In genomic region chr5:139733698-139734491, GRCh38 we compare ENCODE assay signal across 11 cellular contexts.
DNase-seq lines count a peak whose midpoint lies in the region; ATAC-seq, FAIRE-seq and TF ChIP-seq lines count a peak whose summit lies in the region.
"Had no signal": no experiment of that assay in that cellular context is flagged by ENCODE, and none has a peak within 500 bp of the region (broad histone marks: within the 10 kb centered on the region; RNA-seq: fewer than 3 reads in every experiment).

No MANE protein-coding gene starts in this region.

- no peaks in the 10 kb centered on the region for H3K36me3 ChIP-seq in Panc1 (ENCODE audit: control insufficient read depth, insufficient read depth, low read length)
- H3K36me3 ChIP-seq in neuron (ENCODE audit: insufficient read depth, low read length) = no peaks in the 10 kb centered on the region
- H3K36me3 ChIP-seq: thoracic aorta had no signal

- no peaks in the 10 kb centered on the region for H3K27me3 Mint-ChIP-seq in T-helper 17 cell

- H3K4me3 Mint-ChIP-seq in T-helper 17 cell = no peak overlapping the region

- 87% methylated on average over 19 of the region's 21 CpGs for WGBS in A549 (ENCODE audit: missing lambda C conversion rate)

- no peak for TF ChIP-seq EP300 in A549 (IDR thresholded peaks at IDR 0.05)

- H3K27ac Mint-ChIP-seq in T-helper 17 cell = no peak overlapping the region

- intact Hi-C loops in Panc1 (cut with micrococcal nuclease; ENCODE audit: unreplicated experiment) = no loop called here
- intact Hi-C loops in head of caudate nucleus (cut with DNase I) = no loop called here

- no peak for TF ChIP-seq POLR2A in A549 (IDR thresholded peaks at IDR 0.05; ENCODE audit: low read length)

- no peaks in the 10 kb centered on the region for H3K27me3 ChIP-seq in Panc1 (ENCODE audit: control insufficient read depth, insufficient read depth, low read length)
- H3K27me3 ChIP-seq in neuron (ENCODE audit: insufficient read depth, low read length) = no peaks in the 10 kb centered on the region

- no TSS peak for BruUV-seq in Panc1 (replicated peaks; lab: Mats Ljungman, UMichigan)

- no peak overlapping the region for H3K4me2 ChIP-seq in A549

- H3K9me3 ChIP-seq in A549 = no peaks in the 10 kb centered on the region
- no peaks in the 10 kb centered on the region for H3K9me3 ChIP-seq in Panc1 (ENCODE audit: control insufficient read depth, insufficient read depth, low read depth, low read length)
- H3K9me3 ChIP-seq in neuron (ENCODE audit: low read length) = no peaks in the 10 kb centered on the region
- H3K9me3 ChIP-seq in T-helper 17 cell (ENCODE audit: control insufficient read depth, low read length, poor library complexity, severe bottlenecking) = no peaks in the 10 kb centered on the region
- H3K9me3 ChIP-seq: thoracic aorta had no signal

- H3K4me1 Mint-ChIP-seq in T-helper 17 cell = no peaks in the 10 kb centered on the region

- no peak for DNase-seq in A549 (ENCODE audit: low read depth in 1 of 2, low spot score in 1 of 2)
- DNase-seq in Panc1 (ENCODE audit: low read depth, low spot score) = no peak
- peak; percentile 84 to 98 (median 94) for DNase-seq in head of caudate nucleus
- no peak for DNase-seq in T-helper 17 cell
- no peak for DNase-seq in stimulated activated CD8-positive, alpha-beta memory T cell treated with anti-CD3 and anti-CD28 coated beads, Interleukin-4, amount 100 ng/mL, for 48 hours
- no peak for DNase-seq in NCI-H524 (lab: John Stamatoyannopoulos, UW)
- DNase-seq: NCI-H1048 had no signal

- H2AFZ ChIP-seq in neuron (ENCODE audit: low read depth, low read length) = peak overlapping the region; percentile 5

- TF ChIP-seq CTCF in A549 (IDR thresholded peaks at IDR 0.05) (no peak), Panc1 (IDR thresholded peaks at IDR 0.05) (no peak)

- TF ChIP-seq RAD21 in A549 (conservative IDR thresholded peaks at IDR 0.05 in 1 of 2, IDR thresholded peaks at IDR 0.05 in 1 of 2) = no peak

- no peak for FAIRE-seq in A549 (lab: Jason Lieb, UNC)
- FAIRE-seq: H54 had no signal

- POLR2A ChIA-PET in A549 (lab: Yijun Ruan, JAX) (no interaction called here), Panc1 (lab: Charles Lee) (no interaction called here)

- H3K36me3 Mint-ChIP-seq in T-helper 17 cell (ENCODE audit: low read depth) = peaks cover under 1% of the 10 kb centered on the region

- peaks cover 2% of the 10 kb centered on the region for H3K4me1 ChIP-seq in A549
- H3K4me1 ChIP-seq in Panc1 (ENCODE audit: control insufficient read depth, insufficient read depth, low read length) = peaks cover 21% of the 10 kb centered on the region
- H3K4me1 ChIP-seq in neuron (ENCODE audit: insufficient read depth, low read length) = peaks cover 7% of the 10 kb centered on the region

- no peak overlapping the region for H3K4me3 ChIP-seq in A549
- H3K4me3 ChIP-seq in Panc1 (ENCODE audit: low read depth in 2 of 2, low read length in 2 of 2) = no peak overlapping the region
- no peak overlapping the region for H3K4me3 ChIP-seq in neuron (ENCODE audit: low read length)
- H3K4me3 ChIP-seq: thoracic aorta had no signal

- CTCF ChIA-PET in A549 (lab: Yijun Ruan, JAX) = interaction anchor here (0.6 to 1.6 kb wide), 4 partner anchors 8 to 31 kb away, joined by 3 to 5 read pairs (median 3); no protein-coding TSS in a partner anchor
- CTCF ChIA-PET in Panc1 (lab: Charles Lee) = interaction anchor here (1.2 kb wide), 1 partner anchor 32 kb away, joined by 3 read pairs; no protein-coding TSS in a partner anchor

- in situ Hi-C loops in Panc1 (cut with HindIII; ENCODE audit: low pct_unique_long_range_greater_than_20kb, low sequenced_read_pairs) = no loop called here

- peak overlapping the region in 1 of 2 experiments; percentile 59; a peak in 1 of 6 replicates for H3K27ac ChIP-seq in A549
- peak overlapping the region; percentile 86 for H3K27ac ChIP-seq in Panc1 (ENCODE audit: low read length)
- H3K27ac ChIP-seq: thoracic aorta had no signal

- ATAC-seq in A549 (peak; percentile 60 to 74), Panc1 (peak; percentile 95), T-helper 17 cell (no peak), HG03045 (IDR thresholded peaks at IDR 0.05; ENCODE audit: unreplicated experiment) (no peak)

TF ChIP-seq in A549, 52 proteins besides CTCF, POLR2A, EP300 and RAD21:
- TF ChIP-seq TP53 (CRISPR knock-in tag; IDR thresholded peaks at IDR 0.05) (no peak), ZFP36 (IDR thresholded peaks at IDR 0.05; ENCODE audit: borderline replicate concordance, partially characterized antibody) (no peak), ESRRA (IDR thresholded peaks at IDR 0.05; ENCODE audit: borderline replicate concordance, low read length) (no peak), SREBF2 (IDR thresholded peaks at IDR 0.05) (no peak), CHD4 (IDR thresholded peaks at IDR 0.05; ENCODE audit: borderline replicate concordance) (no peak), FOSL2 (IDR thresholded peaks at IDR 0.05) (no peak), FOSL2 (CRISPR knock-in tag; IDR thresholded peaks at IDR 0.05) (no peak), JUNB (IDR thresholded peaks at IDR 0.05) (no peak), ZSCAN20 (CRISPR knock-in tag; IDR thresholded peaks at IDR 0.05) (no peak), KDM5A (IDR thresholded peaks at IDR 0.05) (no peak), HOXA7 (CRISPR knock-in tag; IDR thresholded peaks at IDR 0.05) (no peak), MYC (IDR thresholded peaks at IDR 0.05; ENCODE audit: borderline replicate concordance, low read length) (no peak), PBX3 (IDR thresholded peaks at IDR 0.05) (no peak), NR3C1 (IDR thresholded peaks at IDR 0.05) (no peak), MAFK (IDR thresholded peaks at IDR 0.05; ENCODE audit: partially characterized antibody) (no peak), RNF2 (IDR thresholded peaks at IDR 0.05; ENCODE audit: borderline replicate concordance, low read depth) (no peak), POLR2AphosphoS2 (conservative IDR thresholded peaks at IDR 0.05; ENCODE audit: low read length) (no peak)
- TF ChIP-seq, protein P1, sequence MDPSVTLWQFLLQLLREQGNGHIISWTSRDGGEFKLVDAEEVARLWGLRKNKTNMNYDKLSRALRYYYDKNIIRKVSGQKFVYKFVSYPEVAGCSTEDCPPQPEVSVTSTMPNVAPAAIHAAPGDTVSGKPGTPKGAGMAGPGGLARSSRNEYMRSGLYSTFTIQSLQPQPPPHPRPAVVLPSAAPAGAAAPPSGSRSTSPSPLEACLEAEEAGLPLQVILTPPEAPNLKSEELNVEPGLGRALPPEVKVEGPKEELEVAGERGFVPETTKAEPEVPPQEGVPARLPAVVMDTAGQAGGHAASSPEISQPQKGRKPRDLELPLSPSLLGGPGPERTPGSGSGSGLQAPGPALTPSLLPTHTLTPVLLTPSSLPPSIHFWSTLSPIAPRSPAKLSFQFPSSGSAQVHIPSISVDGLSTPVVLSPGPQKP (IDR thresholded peaks at IDR 0.05; ENCODE audit: low read depth, low read length) = no peak
- TF ChIP-seq, protein P2, sequence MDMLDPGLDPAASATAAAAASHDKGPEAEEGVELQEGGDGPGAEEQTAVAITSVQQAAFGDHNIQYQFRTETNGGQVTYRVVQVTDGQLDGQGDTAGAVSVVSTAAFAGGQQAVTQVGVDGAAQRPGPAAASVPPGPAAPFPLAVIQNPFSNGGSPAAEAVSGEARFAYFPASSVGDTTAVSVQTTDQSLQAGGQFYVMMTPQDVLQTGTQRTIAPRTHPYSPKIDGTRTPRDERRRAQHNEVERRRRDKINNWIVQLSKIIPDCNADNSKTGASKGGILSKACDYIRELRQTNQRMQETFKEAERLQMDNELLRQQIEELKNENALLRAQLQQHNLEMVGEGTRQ (IDR thresholded peaks at IDR 0.05) = no peak
- TF ChIP-seq, protein P3, sequence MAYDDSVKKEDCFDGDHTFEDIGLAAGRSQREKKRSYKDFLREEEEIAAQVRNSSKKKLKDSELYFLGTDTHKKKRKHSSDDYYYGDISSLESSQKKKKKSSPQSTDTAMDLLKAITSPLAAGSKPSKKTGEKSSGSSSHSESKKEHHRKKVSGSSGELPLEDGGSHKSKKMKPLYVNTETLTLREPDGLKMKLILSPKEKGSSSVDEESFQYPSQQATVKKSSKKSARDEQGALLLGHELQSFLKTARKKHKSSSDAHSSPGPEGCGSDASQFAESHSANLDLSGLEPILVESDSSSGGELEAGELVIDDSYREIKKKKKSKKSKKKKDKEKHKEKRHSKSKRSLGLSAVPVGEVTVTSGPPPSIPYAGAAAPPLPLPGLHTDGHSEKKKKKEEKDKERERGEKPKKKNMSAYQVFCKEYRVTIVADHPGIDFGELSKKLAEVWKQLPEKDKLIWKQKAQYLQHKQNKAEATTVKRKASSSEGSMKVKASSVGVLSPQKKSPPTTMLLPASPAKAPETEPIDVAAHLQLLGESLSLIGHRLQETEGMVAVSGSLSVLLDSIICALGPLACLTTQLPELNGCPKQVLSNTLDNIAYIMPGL (CRISPR knock-in tag; IDR thresholded peaks at IDR 0.05; ENCODE audit: borderline replicate concordance) = no peak

Comparison
In these comparisons a context has a peak if more than half of its experiments do, and no peak if none do; other contexts are left out.
1. ATAC-seq: peak in A549 (2 of 2) and Panc1 (single experiment); none in T-helper 17 cell (single experiment) and HG03045 (single experiment).
2. DNase-seq: peak in head of caudate nucleus (42 of 42); none in A549 (0 of 2), Panc1 (single experiment), T-helper 17 cell (0 of 3), stimulated activated CD8-positive, alpha-beta memory T cell treated with anti-CD3 and anti-CD28 coated beads, Interleukin-4, amount 100 ng/mL, for 48 hours (single experiment) and NCI-H524 (0 of 2).